In the genomic region with DNA sequence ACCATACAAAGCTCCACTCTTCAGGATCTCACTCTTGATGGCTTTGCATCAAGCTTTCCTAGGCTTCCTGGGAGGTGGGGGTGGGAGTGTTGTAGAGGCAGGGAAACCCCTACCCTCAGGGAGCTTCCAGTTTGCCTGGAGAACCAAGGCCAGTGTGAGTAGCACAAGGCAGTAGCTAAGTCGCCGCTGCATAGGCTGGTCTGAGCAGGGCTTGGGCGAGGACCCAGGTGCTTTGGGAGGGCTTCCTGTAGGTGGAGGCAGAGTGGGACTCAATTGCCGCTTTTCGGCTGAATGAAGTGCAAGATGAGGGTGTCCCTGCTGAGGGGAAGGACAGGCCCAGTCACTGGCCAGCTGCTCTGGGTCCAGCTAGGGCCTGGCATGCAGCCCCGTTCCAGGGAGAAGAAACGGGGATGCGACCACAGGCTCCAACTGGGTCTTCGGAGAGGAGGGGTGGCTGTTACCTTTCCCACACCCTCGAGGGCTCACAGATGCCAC, we compare ENCODE assay signal across 3 cellular contexts.
TF ChIP-seq lines count a peak whose summit lies in the region.

No MANE protein-coding gene starts in this region.

TF ChIP-seq in SK-N-SH, 30 proteins besides CTCF, POLR2A, EP300 and RAD21:
- TF ChIP-seq ELF1 (IDR thresholded peaks at IDR 0.05) = no peak
- TF ChIP-seq RCOR1 (IDR thresholded peaks at IDR 0.05; ENCODE audit: low read length) = no peak
- no peak for TF ChIP-seq JUND (IDR thresholded peaks at IDR 0.05)

TF ChIP-seq in SK-N-SH treated with all-trans-retinoic acid at 6 μM for 48 hours, 23 proteins besides CTCF, POLR2A, EP300 and RAD21:
- no peak for TF ChIP-seq ZNF70 (CRISPR knock-in tag; IDR thresholded peaks at IDR 0.05)
- no peak for TF ChIP-seq ZFP30 (CRISPR knock-in tag; IDR thresholded peaks at IDR 0.05)
- TF ChIP-seq, protein P1, sequence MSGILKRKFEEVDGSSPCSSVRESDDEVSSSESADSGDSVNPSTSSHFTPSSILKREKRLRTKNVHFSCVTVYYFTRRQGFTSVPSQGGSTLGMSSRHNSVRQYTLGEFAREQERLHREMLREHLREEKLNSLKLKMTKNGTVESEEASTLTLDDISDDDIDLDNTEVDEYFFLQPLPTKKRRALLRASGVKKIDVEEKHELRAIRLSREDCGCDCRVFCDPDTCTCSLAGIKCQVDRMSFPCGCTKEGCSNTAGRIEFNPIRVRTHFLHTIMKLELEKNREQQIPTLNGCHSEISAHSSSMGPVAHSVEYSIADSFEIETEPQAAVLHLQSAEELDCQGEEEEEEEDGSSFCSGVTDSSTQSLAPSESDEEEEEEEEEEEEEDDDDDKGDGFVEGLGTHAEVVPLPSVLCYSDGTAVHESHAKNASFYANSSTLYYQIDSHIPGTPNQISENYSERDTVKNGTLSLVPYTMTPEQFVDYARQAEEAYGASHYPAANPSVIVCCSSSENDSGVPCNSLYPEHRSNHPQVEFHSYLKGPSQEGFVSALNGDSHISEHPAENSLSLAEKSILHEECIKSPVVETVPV (CRISPR knock-in tag; IDR thresholded peaks at IDR 0.05) = no peak
- TF ChIP-seq, protein P2, sequence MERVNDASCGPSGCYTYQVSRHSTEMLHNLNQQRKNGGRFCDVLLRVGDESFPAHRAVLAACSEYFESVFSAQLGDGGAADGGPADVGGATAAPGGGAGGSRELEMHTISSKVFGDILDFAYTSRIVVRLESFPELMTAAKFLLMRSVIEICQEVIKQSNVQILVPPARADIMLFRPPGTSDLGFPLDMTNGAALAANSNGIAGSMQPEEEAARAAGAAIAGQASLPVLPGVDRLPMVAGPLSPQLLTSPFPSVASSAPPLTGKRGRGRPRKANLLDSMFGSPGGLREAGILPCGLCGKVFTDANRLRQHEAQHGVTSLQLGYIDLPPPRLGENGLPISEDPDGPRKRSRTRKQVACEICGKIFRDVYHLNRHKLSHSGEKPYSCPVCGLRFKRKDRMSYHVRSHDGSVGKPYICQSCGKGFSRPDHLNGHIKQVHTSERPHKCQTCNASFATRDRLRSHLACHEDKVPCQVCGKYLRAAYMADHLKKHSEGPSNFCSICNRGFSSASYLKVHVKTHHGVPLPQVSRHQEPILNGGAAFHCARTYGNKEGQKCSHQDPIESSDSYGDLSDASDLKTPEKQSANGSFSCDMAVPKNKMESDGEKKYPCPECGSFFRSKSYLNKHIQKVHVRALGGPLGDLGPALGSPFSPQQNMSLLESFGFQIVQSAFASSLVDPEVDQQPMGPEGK (CRISPR knock-in tag; IDR thresholded peaks at IDR 0.05; ENCODE audit: borderline replicate concordance) = no peak
- no peak for TF ChIP-seq SNAI2 (CRISPR knock-in tag; IDR thresholded peaks at IDR 0.05)
- TF ChIP-seq BACH2 (CRISPR knock-in tag; IDR thresholded peaks at IDR 0.05; ENCODE audit: borderline replicate concordance) = no peak
- no peak for TF ChIP-seq ARNTL (CRISPR knock-in tag; IDR thresholded peaks at IDR 0.05; ENCODE audit: borderline replicate concordance, low read depth)
- TF ChIP-seq GLIS3 (CRISPR knock-in tag; IDR thresholded peaks at IDR 0.05) = no peak
- no peak for TF ChIP-seq TOX (CRISPR knock-in tag; IDR thresholded peaks at IDR 0.05; ENCODE audit: borderline replicate concordance)
- no peak for TF ChIP-seq ZNF565 (CRISPR knock-in tag; conservative IDR thresholded peaks at IDR 0.05; ENCODE audit: low read depth)
- TF ChIP-seq, protein P3, sequence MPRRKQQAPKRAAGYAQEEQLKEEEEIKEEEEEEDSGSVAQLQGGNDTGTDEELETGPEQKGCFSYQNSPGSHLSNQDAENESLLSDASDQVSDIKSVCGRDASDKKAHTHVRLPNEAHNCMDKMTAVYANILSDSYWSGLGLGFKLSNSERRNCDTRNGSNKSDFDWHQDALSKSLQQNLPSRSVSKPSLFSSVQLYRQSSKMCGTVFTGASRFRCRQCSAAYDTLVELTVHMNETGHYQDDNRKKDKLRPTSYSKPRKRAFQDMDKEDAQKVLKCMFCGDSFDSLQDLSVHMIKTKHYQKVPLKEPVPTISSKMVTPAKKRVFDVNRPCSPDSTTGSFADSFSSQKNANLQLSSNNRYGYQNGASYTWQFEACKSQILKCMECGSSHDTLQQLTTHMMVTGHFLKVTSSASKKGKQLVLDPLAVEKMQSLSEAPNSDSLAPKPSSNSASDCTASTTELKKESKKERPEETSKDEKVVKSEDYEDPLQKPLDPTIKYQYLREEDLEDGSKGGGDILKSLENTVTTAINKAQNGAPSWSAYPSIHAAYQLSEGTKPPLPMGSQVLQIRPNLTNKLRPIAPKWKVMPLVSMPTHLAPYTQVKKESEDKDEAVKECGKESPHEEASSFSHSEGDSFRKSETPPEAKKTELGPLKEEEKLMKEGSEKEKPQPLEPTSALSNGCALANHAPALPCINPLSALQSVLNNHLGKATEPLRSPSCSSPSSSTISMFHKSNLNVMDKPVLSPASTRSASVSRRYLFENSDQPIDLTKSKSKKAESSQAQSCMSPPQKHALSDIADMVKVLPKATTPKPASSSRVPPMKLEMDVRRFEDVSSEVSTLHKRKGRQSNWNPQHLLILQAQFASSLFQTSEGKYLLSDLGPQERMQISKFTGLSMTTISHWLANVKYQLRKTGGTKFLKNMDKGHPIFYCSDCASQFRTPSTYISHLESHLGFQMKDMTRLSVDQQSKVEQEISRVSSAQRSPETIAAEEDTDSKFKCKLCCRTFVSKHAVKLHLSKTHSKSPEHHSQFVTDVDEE (CRISPR knock-in tag; IDR thresholded peaks at IDR 0.05) = no peak
- TF ChIP-seq, protein P4, sequence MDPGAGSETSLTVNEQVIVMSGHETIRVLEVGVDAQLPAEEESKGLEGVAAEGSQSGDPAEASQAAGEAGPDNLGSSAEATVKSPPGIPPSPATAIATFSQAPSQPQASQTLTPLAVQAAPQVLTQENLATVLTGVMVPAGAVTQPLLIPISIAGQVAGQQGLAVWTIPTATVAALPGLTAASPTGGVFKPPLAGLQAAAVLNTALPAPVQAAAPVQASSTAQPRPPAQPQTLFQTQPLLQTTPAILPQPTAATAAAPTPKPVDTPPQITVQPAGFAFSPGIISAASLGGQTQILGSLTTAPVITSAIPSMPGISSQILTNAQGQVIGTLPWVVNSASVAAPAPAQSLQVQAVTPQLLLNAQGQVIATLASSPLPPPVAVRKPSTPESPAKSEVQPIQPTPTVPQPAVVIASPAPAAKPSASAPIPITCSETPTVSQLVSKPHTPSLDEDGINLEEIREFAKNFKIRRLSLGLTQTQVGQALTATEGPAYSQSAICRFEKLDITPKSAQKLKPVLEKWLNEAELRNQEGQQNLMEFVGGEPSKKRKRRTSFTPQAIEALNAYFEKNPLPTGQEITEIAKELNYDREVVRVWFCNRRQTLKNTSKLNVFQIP (CRISPR knock-in tag; IDR thresholded peaks at IDR 0.05; ENCODE audit: borderline replicate concordance, low read depth) = no peak
- no peak for TF ChIP-seq ZC3H10 (CRISPR knock-in tag; IDR thresholded peaks at IDR 0.05)
- TF ChIP-seq ISL1 (CRISPR knock-in tag; IDR thresholded peaks at IDR 0.05) = no peak
- TF ChIP-seq ZFP3 (CRISPR knock-in tag; IDR thresholded peaks at IDR 0.05) = no peak
- TF ChIP-seq PPARA (CRISPR knock-in tag; IDR thresholded peaks at IDR 0.05; ENCODE audit: borderline replicate concordance) = no peak
- no peak for TF ChIP-seq ZNF8 (CRISPR knock-in tag; IDR thresholded peaks at IDR 0.05)
- TF ChIP-seq RARB (CRISPR knock-in tag; IDR thresholded peaks at IDR 0.05) = no peak
TF ChIP-seq in SK-N-SH treated with all-trans-retinoic acid at 6 μM for 48 hours: peak in this region for 0.

TF ChIP-seq in GM12878, 131 proteins besides CTCF, POLR2A, EP300 and RAD21:
- no peak for TF ChIP-seq NR2C1 (IDR thresholded peaks at IDR 0.05)
- TF ChIP-seq TBL1XR1 (IDR thresholded peaks at IDR 0.05; ENCODE audit: low read depth, low read length) = no peak
- no peak for TF ChIP-seq ZBED1 (IDR thresholded peaks at IDR 0.05; ENCODE audit: borderline replicate concordance)
- TF ChIP-seq BACH1 (IDR thresholded peaks at IDR 0.05; ENCODE audit: borderline replicate concordance) = no peak
- no peak for TF ChIP-seq RBBP5 (conservative IDR thresholded peaks at IDR 0.05)
- no peak for TF ChIP-seq CREM (IDR thresholded peaks at IDR 0.05; ENCODE audit: low read depth)
- TF ChIP-seq, protein P5, sequence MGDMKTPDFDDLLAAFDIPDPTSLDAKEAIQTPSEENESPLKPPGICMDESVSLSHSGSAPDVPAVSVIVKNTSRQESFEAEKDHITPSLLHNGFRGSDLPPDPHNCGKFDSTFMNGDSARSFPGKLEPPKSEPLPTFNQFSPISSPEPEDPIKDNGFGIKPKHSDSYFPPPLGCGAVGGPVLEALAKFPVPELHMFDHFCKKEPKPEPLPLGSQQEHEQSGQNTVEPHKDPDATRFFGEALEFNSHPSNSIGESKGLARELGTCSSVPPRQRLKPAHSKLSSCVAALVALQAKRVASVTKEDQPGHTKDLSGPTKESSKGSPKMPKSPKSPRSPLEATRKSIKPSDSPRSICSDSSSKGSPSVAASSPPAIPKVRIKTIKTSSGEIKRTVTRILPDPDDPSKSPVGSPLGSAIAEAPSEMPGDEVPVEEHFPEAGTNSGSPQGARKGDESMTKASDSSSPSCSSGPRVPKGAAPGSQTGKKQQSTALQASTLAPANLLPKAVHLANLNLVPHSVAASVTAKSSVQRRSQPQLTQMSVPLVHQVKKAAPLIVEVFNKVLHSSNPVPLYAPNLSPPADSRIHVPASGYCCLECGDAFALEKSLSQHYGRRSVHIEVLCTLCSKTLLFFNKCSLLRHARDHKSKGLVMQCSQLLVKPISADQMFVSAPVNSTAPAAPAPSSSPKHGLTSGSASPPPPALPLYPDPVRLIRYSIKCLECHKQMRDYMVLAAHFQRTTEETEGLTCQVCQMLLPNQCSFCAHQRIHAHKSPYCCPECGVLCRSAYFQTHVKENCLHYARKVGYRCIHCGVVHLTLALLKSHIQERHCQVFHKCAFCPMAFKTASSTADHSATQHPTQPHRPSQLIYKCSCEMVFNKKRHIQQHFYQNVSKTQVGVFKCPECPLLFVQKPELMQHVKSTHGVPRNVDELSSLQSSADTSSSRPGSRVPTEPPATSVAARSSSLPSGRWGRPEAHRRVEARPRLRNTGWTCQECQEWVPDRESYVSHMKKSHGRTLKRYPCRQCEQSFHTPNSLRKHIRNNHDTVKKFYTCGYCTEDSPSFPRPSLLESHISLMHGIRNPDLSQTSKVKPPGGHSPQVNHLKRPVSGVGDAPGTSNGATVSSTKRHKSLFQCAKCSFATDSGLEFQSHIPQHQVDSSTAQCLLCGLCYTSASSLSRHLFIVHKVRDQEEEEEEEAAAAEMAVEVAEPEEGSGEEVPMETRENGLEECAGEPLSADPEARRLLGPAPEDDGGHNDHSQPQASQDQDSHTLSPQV (IDR thresholded peaks at IDR 0.05) = no peak
- no peak for TF ChIP-seq SIN3A (IDR thresholded peaks at IDR 0.05; ENCODE audit: low read depth, low read length)
- no peak for TF ChIP-seq DPF2 (IDR thresholded peaks at IDR 0.05)
- TF ChIP-seq IRF4 (IDR thresholded peaks at IDR 0.05; ENCODE audit: low read depth, low read length) = no peak
- TF ChIP-seq, protein P6, sequence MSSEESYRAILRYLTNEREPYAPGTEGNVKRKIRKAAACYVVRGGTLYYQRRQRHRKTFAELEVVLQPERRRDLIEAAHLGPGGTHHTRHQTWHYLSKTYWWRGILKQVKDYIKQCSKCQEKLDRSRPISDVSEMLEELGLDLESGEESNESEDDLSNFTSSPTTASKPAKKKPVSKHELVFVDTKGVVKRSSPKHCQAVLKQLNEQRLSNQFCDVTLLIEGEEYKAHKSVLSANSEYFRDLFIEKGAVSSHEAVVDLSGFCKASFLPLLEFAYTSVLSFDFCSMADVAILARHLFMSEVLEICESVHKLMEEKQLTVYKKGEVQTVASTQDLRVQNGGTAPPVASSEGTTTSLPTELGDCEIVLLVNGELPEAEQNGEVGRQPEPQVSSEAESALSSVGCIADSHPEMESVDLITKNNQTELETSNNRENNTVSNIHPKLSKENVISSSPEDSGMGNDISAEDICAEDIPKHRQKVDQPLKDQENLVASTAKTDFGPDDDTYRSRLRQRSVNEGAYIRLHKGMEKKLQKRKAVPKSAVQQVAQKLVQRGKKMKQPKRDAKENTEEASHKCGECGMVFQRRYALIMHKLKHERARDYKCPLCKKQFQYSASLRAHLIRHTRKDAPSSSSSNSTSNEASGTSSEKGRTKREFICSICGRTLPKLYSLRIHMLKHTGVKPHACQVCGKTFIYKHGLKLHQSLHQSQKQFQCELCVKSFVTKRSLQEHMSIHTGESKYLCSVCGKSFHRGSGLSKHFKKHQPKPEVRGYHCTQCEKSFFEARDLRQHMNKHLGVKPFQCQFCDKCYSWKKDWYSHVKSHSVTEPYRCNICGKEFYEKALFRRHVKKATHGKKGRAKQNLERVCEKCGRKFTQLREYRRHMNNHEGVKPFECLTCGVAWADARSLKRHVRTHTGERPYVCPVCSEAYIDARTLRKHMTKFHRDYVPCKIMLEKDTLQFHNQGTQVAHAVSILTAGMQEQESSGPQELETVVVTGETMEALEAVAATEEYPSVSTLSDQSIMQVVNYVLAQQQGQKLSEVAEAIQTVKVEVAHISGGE (CRISPR knock-in tag; IDR thresholded peaks at IDR 0.05) = no peak
